In the genomic region with DNA sequence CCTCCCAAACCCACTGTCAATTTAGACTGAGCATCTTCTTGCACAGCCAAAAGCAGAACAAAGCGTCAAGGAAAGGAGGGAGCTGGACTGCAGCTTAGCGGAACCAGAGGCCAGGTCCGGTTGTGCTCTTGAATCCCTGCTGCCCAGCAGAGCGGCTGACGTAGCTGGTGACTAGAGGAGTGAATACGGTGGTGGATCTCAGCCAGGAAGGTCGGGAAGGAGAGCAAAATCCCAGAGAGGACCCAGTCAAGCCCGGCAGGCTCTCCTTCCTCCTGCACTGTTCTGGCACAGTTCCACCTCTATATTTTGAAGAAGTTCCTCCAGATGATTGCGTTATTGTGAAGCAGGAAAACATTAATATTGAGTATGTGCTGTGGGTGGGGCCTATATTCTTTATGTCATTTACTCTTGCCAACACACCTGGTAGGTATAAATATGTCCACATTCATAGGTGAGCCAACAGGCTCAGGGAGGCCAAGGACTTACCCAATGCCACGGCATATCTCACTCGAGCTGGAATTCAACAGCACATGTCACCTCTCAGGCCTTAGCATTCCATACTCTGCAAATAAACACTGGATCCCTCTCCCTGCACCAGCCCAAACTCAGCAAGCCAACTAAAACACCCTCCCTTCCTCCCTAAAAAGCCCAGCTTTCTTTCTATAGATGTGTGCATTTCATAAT, we compare ENCODE assay signal across 1 cellular context.
TF ChIP-seq lines count a peak whose summit lies in the region.

No MANE protein-coding gene starts in this region.

TF ChIP-seq in H1, 55 proteins besides CTCF, POLR2A, EP300 and RAD21:
- TF ChIP-seq ATF2 (IDR thresholded peaks at IDR 0.05; ENCODE audit: low read length) (no peak), E2F6 (IDR thresholded peaks at IDR 0.05) (no peak), MAX (IDR thresholded peaks at IDR 0.05) (no peak), CTBP2 (IDR thresholded peaks at IDR 0.05; ENCODE audit: borderline replicate concordance, insufficient read depth, insufficient read length, low read length) (no peak), CHD1 (IDR thresholded peaks at IDR 0.05; ENCODE audit: low read depth, low read length) (no peak)
